In genomic region chr15:43329222-43329959, GRCh38 we compare ENCODE assay signal across 8 cellular contexts. TPM values are rescaled to one million over a fixed set of nuclear protein-coding genes. Genes with fewer than 3 reads are reported as not detected.
DNase-seq lines count a peak whose midpoint lies in the region; ATAC-seq and TF ChIP-seq lines count a peak whose summit lies in the region.

No MANE protein-coding gene starts in this region.

- peak overlapping the region; percentile 89 for H4K12ac ChIP-seq in trophoblast cell (ENCODE audit: low read depth, low read length)

- H3K4me1 ChIP-seq in H9 (ENCODE audit: insufficient read depth, low read length) (peaks cover 3% of the 10 kb centered on the region; the same call in 1 of the 2 replicates), trophoblast cell (ENCODE audit: control insufficient read depth in 1 of 2, insufficient read depth in 2 of 2, low read length in 2 of 2) (peaks cover 8 to 9% of the 10 kb centered on the region in 2 experiments)

- H3K9me3 ChIP-seq in H9 (ENCODE audit: control insufficient read depth, low read depth, low read length) (no peaks in the 10 kb centered on the region), trophoblast cell (ENCODE audit: insufficient read depth, low read depth, low read length) (no peaks in the 10 kb centered on the region)

- no peak overlapping the region for H3T11ph ChIP-seq in H9 (ENCODE audit: low read length)

- no peak overlapping the region for H2AK5ac ChIP-seq in H9 (ENCODE audit: insufficient read length, low read length)
- peak overlapping the region; percentile 78 for H2AK5ac ChIP-seq in trophoblast cell (ENCODE audit: low read length)

- H3K23ac ChIP-seq in H9 (ENCODE audit: insufficient read length, low read depth, low read length) = no peak overlapping the region
- H3K23ac ChIP-seq in trophoblast cell (ENCODE audit: low read length) = no peak overlapping the region

- H4K91ac ChIP-seq in H9 (ENCODE audit: insufficient read length, low read depth, low read length) (no peak overlapping the region), trophoblast cell (ENCODE audit: low read depth, low read length) (peak overlapping the region; percentile 94)

- H3K79me1 ChIP-seq in H9 (ENCODE audit: insufficient read depth, low read depth, low read length, poor library complexity, severe bottlenecking) (peaks cover 9% of the 10 kb centered on the region), trophoblast cell (ENCODE audit: low read length) (peaks cover 12% of the 10 kb centered on the region)

- H3K4ac ChIP-seq in H9 (ENCODE audit: low read depth, low read length) (no peak overlapping the region), trophoblast cell (ENCODE audit: low read depth, low read length) (peak overlapping the region; percentile 91)

- H3K4me2 ChIP-seq in H9 (ENCODE audit: insufficient read depth, insufficient read length, low read length) (peak overlapping the region; percentile 91), trophoblast cell (ENCODE audit: low read length) (peak overlapping the region; percentile 87)

- H3K18ac ChIP-seq in H9 (ENCODE audit: insufficient read length, low read depth, low read length) = peak overlapping the region; percentile 3
- H3K18ac ChIP-seq in trophoblast cell (ENCODE audit: low read length) = peak overlapping the region; percentile 97

- H3K9me3 Mint-ChIP-seq in H9 = no peaks in the 10 kb centered on the region
- H3K9me3 Mint-ChIP-seq in activated T-helper 2 cell treated with anti-CD3 and anti-CD28 coated beads, Interferon-gamma antibody, Interleukin-2, Interleukin-4, amounts not matched to agents 10 μg/mL and 5 μg/mL and 100 μg/mL, durations not matched to agents 14 hours and 24 hours and 36 hours = no peaks in the 10 kb centered on the region

- H3K4me1 Mint-ChIP-seq in H9 = peaks cover 21% of the 10 kb centered on the region in 2 experiments
- H3K4me1 Mint-ChIP-seq in activated T-helper 2 cell treated with anti-CD3 and anti-CD28 coated beads, Interferon-gamma antibody, Interleukin-2, Interleukin-4, amounts not matched to agents 10 μg/mL and 5 μg/mL and 100 μg/mL, durations not matched to agents 14 hours and 24 hours and 36 hours (ENCODE audit: low read depth) = peaks cover 36% of the 10 kb centered on the region

- peaks cover 8% of the 10 kb centered on the region for H3K27me3 Mint-ChIP-seq in H9 (ENCODE audit: low read depth)
- H3K27me3 Mint-ChIP-seq in activated T-helper 2 cell treated with anti-CD3 and anti-CD28 coated beads, Interferon-gamma antibody, Interleukin-2, Interleukin-4, amounts not matched to agents 10 μg/mL and 5 μg/mL and 100 μg/mL, durations not matched to agents 14 hours and 24 hours and 36 hours (ENCODE audit: low read depth) = no peaks in the 10 kb centered on the region

- H3K27ac ChIP-seq in H9 (ENCODE audit: insufficient read length, low read depth, low read length) (no peak overlapping the region), trophoblast cell (ENCODE audit: low read depth, low read length) (peak overlapping the region; percentile 93)

- H3K9ac ChIP-seq in H9 (ENCODE audit: extremely low read depth, insufficient read length, low read length) = peak overlapping the region; percentile 67
- peak overlapping the region; percentile 86 for H3K9ac ChIP-seq in trophoblast cell (ENCODE audit: low read length)

- H4K20me1 ChIP-seq in H9 (ENCODE audit: control insufficient read depth, insufficient read depth, insufficient read length) = no peaks in the 10 kb centered on the region

- no peak overlapping the region for H2BK120ac ChIP-seq in H9 (ENCODE audit: low read depth, low read length, poor library complexity, severe bottlenecking)
- H2BK120ac ChIP-seq in trophoblast cell (ENCODE audit: insufficient read depth, low read length, poor library complexity) = peak overlapping the region; percentile 70

- no peak for ATAC-seq in GM21619 (IDR thresholded peaks at IDR 0.05; ENCODE audit: unreplicated experiment)
- no peak for ATAC-seq in HG03432 (IDR thresholded peaks at IDR 0.05; ENCODE audit: unreplicated experiment)
- ATAC-seq in GM19467 (IDR thresholded peaks at IDR 0.05; ENCODE audit: unreplicated experiment) = no peak

- DNase-seq in AG08395 (ENCODE audit: low spot score) (peak; percentile 13), H9 (no peak), head of caudate nucleus (peak in 28 of 42 donors; percentile 9 to 65 (median 31)), trophoblast cell (peak; percentile 63 to 64)
- DNase-seq in activated T-helper 2 cell treated with anti-CD3 and anti-CD28 coated beads, Interferon-gamma antibody, Interleukin-2, Interleukin-4, amounts not matched to agents 10 μg/mL and 5 μg/mL and 100 μg/mL, durations not matched to agents 14 hours and 24 hours and 36 hours (ENCODE audit: low spot score) = no peak

- H2BK15ac ChIP-seq in H9 (ENCODE audit: low read depth, low read length) = no peak overlapping the region

- no peak overlapping the region for H4K5ac ChIP-seq in H9 (ENCODE audit: insufficient read length, low read depth, low read length)

- H3K27me3 ChIP-seq in H9 (ENCODE audit: insufficient read depth, low read length) (no peaks in the 10 kb centered on the region), trophoblast cell (ENCODE audit: insufficient read depth, low read length) (no peaks in the 10 kb centered on the region)

- H4K8ac ChIP-seq in H9 (replicated peaks; ENCODE audit: insufficient read length, low read depth, low read length) = no peak overlapping the region
- peak overlapping the region; percentile 98 for H4K8ac ChIP-seq in trophoblast cell (ENCODE audit: low read depth, low read length)

- H3K79me2 ChIP-seq in H9 (ENCODE audit: insufficient read depth, low read length) (no peaks in the 10 kb centered on the region), trophoblast cell (ENCODE audit: control insufficient read depth, insufficient read depth, low read length, poor library complexity) (peaks cover 9% of the 10 kb centered on the region)

- no CpG with 5 or more reads among the region's 38 CpGs for WGBS in H9 (ENCODE audit: extremely low coverage, insufficient read length, low lambda C conversion rate)
- no CpG with 5 or more reads among the region's 38 CpGs for WGBS in trophoblast cell (ENCODE audit: extremely low coverage, insufficient coverage, insufficient read length)

- H2BK12ac ChIP-seq in H9 (ENCODE audit: insufficient read length, low read depth, low read length) (no peak overlapping the region), trophoblast cell (ENCODE audit: low read length) (no peak overlapping the region)

- TF ChIP-seq CTCF in H9 (conservative IDR thresholded peaks at IDR 0.05) = no peak

- H2BK5ac ChIP-seq in H9 (ENCODE audit: insufficient read length, low read length) (no peak overlapping the region), trophoblast cell (ENCODE audit: low read depth, low read length, poor library complexity) (peak overlapping the region; percentile 85)

- peak overlapping the region in 2 of 3 experiments; percentile 88 to 98; a peak in 4 of 7 replicates for H3K27ac Mint-ChIP-seq in H9
- peak overlapping the region; percentile 97 for H3K27ac Mint-ChIP-seq in activated T-helper 2 cell treated with anti-CD3 and anti-CD28 coated beads, Interferon-gamma antibody, Interleukin-2, Interleukin-4, amounts not matched to agents 10 μg/mL and 5 μg/mL and 100 μg/mL, durations not matched to agents 14 hours and 24 hours and 36 hours

- no peak overlapping the region for H2BK20ac ChIP-seq in H9 (ENCODE audit: low read depth, low read length, poor library complexity, severe bottlenecking)

- H2AFZ ChIP-seq in H9 (ENCODE audit: low read length) = no peak overlapping the region
- peak overlapping the region; percentile 89 for H2AFZ ChIP-seq in trophoblast cell (ENCODE audit: insufficient read depth, low read length, poor library complexity)

- intact Hi-C loops in activated T-helper 2 cell treated with anti-CD3 and anti-CD28 coated beads, Interferon-gamma antibody, Interleukin-2, Interleukin-4, amounts not matched to agents 10 μg/mL and 5 μg/mL and 100 μg/mL, durations not matched to agents 14 hours and 24 hours and 36 hours (cut with micrococcal nuclease) = no loop called here
- intact Hi-C loops in head of caudate nucleus (cut with DNase I) = no loop called here

- H3K14ac ChIP-seq in H9 (ENCODE audit: insufficient read depth, low read length) = peak overlapping the region; percentile 55; the same call in 1 of the 2 replicates
- H3K14ac ChIP-seq in trophoblast cell (ENCODE audit: low read length) = peak overlapping the region; percentile 94

- peak overlapping the region; percentile 91 for H3K4me3 ChIP-seq in trophoblast cell (ENCODE audit: low read depth, low read length)

- H3K56ac ChIP-seq in H9 (ENCODE audit: insufficient read length, low read depth, low read length) = no peak overlapping the region

- H3K36me3 Mint-ChIP-seq in H9 (ENCODE audit: insufficient read depth in 1 of 3, low read depth in 3 of 3) = peaks cover 5 to 18% (median 12%) of the 10 kb centered on the region in 3 experiments; a peak in 5 of 7 replicates
- peaks cover 51% of the 10 kb centered on the region for H3K36me3 Mint-ChIP-seq in activated T-helper 2 cell treated with anti-CD3 and anti-CD28 coated beads, Interferon-gamma antibody, Interleukin-2, Interleukin-4, amounts not matched to agents 10 μg/mL and 5 μg/mL and 100 μg/mL, durations not matched to agents 14 hours and 24 hours and 36 hours (ENCODE audit: low read depth)

- peak overlapping the region; percentile 93 to 95 for H3K4me3 Mint-ChIP-seq in H9
- H3K4me3 Mint-ChIP-seq in activated T-helper 2 cell treated with anti-CD3 and anti-CD28 coated beads, Interferon-gamma antibody, Interleukin-2, Interleukin-4, amounts not matched to agents 10 μg/mL and 5 μg/mL and 100 μg/mL, durations not matched to agents 14 hours and 24 hours and 36 hours (ENCODE audit: low read depth) = peak overlapping the region; percentile 91

- H3K36me3 ChIP-seq in trophoblast cell (ENCODE audit: control insufficient read depth in 1 of 2, insufficient read depth in 2 of 2, low read length in 2 of 2) = no peaks in the 10 kb centered on the region

- no peaks in the 10 kb centered on the region for H3K23me2 ChIP-seq in H9 (ENCODE audit: insufficient read length, low read depth, low read length, poor library complexity, severe bottlenecking)

RNA-seq across cellular contexts. Expression of gene LCMT2, which starts 1.0 kb away (rescaled TPM):
- total RNA-seq in H9 (2021) = 16.5 and 17.3 TPM in 2 replicates
- total RNA-seq in activated T-helper 2 cell treated with anti-CD3 and anti-CD28 coated beads, Interferon-gamma antibody, Interleukin-2, Interleukin-4, amounts not matched to agents 10 μg/mL and 5 μg/mL and 100 μg/mL, durations not matched to agents 14 hours and 24 hours and 36 hours = 15.7 and 16.8 TPM in 2 replicates
- polyA plus RNA-seq in trophoblast cell (2013) = 3.8 and 4.0 TPM in 2 replicates

RNA-seq across cellular contexts. Expression of gene TGM7, which starts 27.3 kb away (rescaled TPM):
- not detected in 2 replicates for total RNA-seq in H9 (2021)
- total RNA-seq in activated T-helper 2 cell treated with anti-CD3 and anti-CD28 coated beads, Interferon-gamma antibody, Interleukin-2, Interleukin-4, amounts not matched to agents 10 μg/mL and 5 μg/mL and 100 μg/mL, durations not matched to agents 14 hours and 24 hours and 36 hours = not detected in 2 replicates
- not detected in 2 replicates for polyA plus RNA-seq in trophoblast cell (2013)

RNA-seq across cellular contexts. Expression of gene ZSCAN29, which starts 41.5 kb away (rescaled TPM):
- total RNA-seq in H9 (2021) = 46.7 and 52.5 TPM in 2 replicates
- total RNA-seq in activated T-helper 2 cell treated with anti-CD3 and anti-CD28 coated beads, Interferon-gamma antibody, Interleukin-2, Interleukin-4, amounts not matched to agents 10 μg/mL and 5 μg/mL and 100 μg/mL, durations not matched to agents 14 hours and 24 hours and 36 hours = 31.4 and 33.1 TPM in 2 replicates
- 13.8 and 14.2 TPM in 2 replicates for polyA plus RNA-seq in trophoblast cell (2013)

RNA-seq across cellular contexts. Expression of gene TUBGCP4, which starts 41.5 kb away (rescaled TPM):
- 23.5 and 24.6 TPM in 2 replicates for total RNA-seq in H9 (2021)
- 40.9 and 48.2 TPM in 2 replicates for total RNA-seq in activated T-helper 2 cell treated with anti-CD3 and anti-CD28 coated beads, Interferon-gamma antibody, Interleukin-2, Interleukin-4, amounts not matched to agents 10 μg/mL and 5 μg/mL and 100 μg/mL, durations not matched to agents 14 hours and 24 hours and 36 hours
- polyA plus RNA-seq in trophoblast cell (2013) = 8.9 and 9.6 TPM in 2 replicates

Comparison
In these comparisons a context has a peak if more than half of its experiments do, and no peak if none do; other contexts are left out.
1. DNase-seq: peak in AG08395 (single experiment), head of caudate nucleus (28 of 42) and trophoblast cell (2 of 2); none in H9 (single experiment) and activated T-helper 2 cell treated with anti-CD3 and anti-CD28 coated beads, Interferon-gamma antibody, Interleukin-2, Interleukin-4, amounts not matched to agents 10 μg/mL and 5 μg/mL and 100 μg/mL, durations not matched to agents 14 hours and 24 hours and 36 hours (single experiment).